19 cellular contexts compared by ENCODE assay signal in genomic region chr3:125185758-125186245, GRCh38. TPM values are rescaled to one million over a fixed set of nuclear protein-coding genes. Genes with fewer than 3 reads are reported as not detected.
DNase-seq lines count a peak whose midpoint lies in the region; ATAC-seq and TF ChIP-seq lines count a peak whose summit lies in the region.
"Had no signal": no experiment of that assay in that cellular context is flagged by ENCODE, and none has a peak within 500 bp of the region (broad histone marks: within the 10 kb centered on the region; RNA-seq: fewer than 3 reads in every experiment).

No MANE protein-coding gene starts in this region.

- H3K4me1 Mint-ChIP-seq in WTC11 (peaks cover 31% of the 10 kb centered on the region), Calu3 (ENCODE audit: low read depth, unreplicated experiment) (no peaks in the 10 kb centered on the region)
- H3K4me1 Mint-ChIP-seq: activated CD4-positive, alpha-beta T cell treated with anti-CD3 and anti-CD28 coated beads, Interleukin-2, amount 10 ng/mL, durations not matched to agents 7 days and 5 days; naive B cell had no signal

- H3K4me2 ChIP-seq in osteoblast (ENCODE audit: insufficient read depth, low read length), result peak overlapping the region; percentile 30

- H3K9me3 ChIP-seq in osteoblast (ENCODE audit: low read depth, low read length), result no peaks in the 10 kb centered on the region
- H3K9me3 ChIP-seq: ascending aorta, MG63, SJSA1 had no signal

- H3K27ac ChIP-seq in osteoblast (ENCODE audit: low read depth, low read length), result no peak overlapping the region
- no peak overlapping the region for H3K27ac ChIP-seq in caudate nucleus (ENCODE audit: low read depth, low read length)
- H3K27ac ChIP-seq: ascending aorta, coronary artery, SJSA1 had no signal

- H2AFZ ChIP-seq in osteoblast (ENCODE audit: low read length), result peak overlapping the region; percentile 21

- no peaks in the 10 kb centered on the region for H3K79me2 ChIP-seq in osteoblast (ENCODE audit: insufficient read depth, low read length)

- H3K27me3 ChIP-seq in osteoblast (ENCODE audit: insufficient read depth, low read length), result no peaks in the 10 kb centered on the region
- H3K27me3 ChIP-seq: ascending aorta, MG63, SJSA1 had no signal

- CTCF ChIA-PET in WTC11 (lab: Charles Lee) (no interaction called here), Calu3 (lab: Charles Lee) (no interaction called here)

- H3K4me3 ChIP-seq in osteoblast (ENCODE audit: insufficient read depth, low read length), result no peak overlapping the region
- H3K4me3 ChIP-seq: ascending aorta, coronary artery, lung, MG63, SJSA1 had no signal

- TF ChIP-seq CTCF in WTC11 (IDR thresholded peaks at IDR 0.05) (no peak), osteoblast (IDR thresholded peaks at IDR 0.05; ENCODE audit: extremely low read depth, low read depth, low read length) (no peak), Calu3 (IDR thresholded peaks at IDR 0.05; ENCODE audit: unreplicated experiment) (no peak)

- no peaks in the 10 kb centered on the region for H4K20me1 ChIP-seq in osteoblast (ENCODE audit: insufficient read depth, low read length)

- peaks cover 30% of the 10 kb centered on the region for H3K36me3 Mint-ChIP-seq in WTC11
- no peaks in the 10 kb centered on the region for H3K36me3 Mint-ChIP-seq in Calu3 (ENCODE audit: insufficient read depth, unreplicated experiment)
- H3K36me3 Mint-ChIP-seq: naive B cell had no signal

- H3K27me3 Mint-ChIP-seq in WTC11 (ENCODE audit: low read depth), result no peaks in the 10 kb centered on the region
- no peaks in the 10 kb centered on the region for H3K27me3 Mint-ChIP-seq in Calu3 (ENCODE audit: unreplicated experiment)
- H3K27me3 Mint-ChIP-seq: naive B cell had no signal

- DNase-seq in WTC11 (ENCODE audit: low spot score) (no peak), osteoblast (ENCODE audit: insufficient read length, low spot score, missing footprints) (no peak), Calu3 (no peak), caudate nucleus (lab: John Stamatoyannopoulos, UW) (no peak), HT-29 (ENCODE audit: low spot score) (no peak)
- DNase-seq: activated CD4-positive, alpha-beta T cell treated with anti-CD3 and anti-CD28 coated beads, Interleukin-2, amount 10 ng/mL, durations not matched to agents 7 days and 5 days; activated naive CD4-positive, alpha-beta T cell treated with anti-CD3 and anti-CD28 coated beads for 36 hours; MG63; naive B cell; NCI-H187; NCI-H510A; retina had no signal

- H3K27ac Mint-ChIP-seq in WTC11 (peak overlapping the region; percentile 28), Calu3 (ENCODE audit: unreplicated experiment) (no peak overlapping the region)
- H3K27ac Mint-ChIP-seq: activated CD4-positive, alpha-beta T cell treated with anti-CD3 and anti-CD28 coated beads, Interleukin-2, amount 10 ng/mL, durations not matched to agents 7 days and 5 days; activated naive CD4-positive, alpha-beta T cell treated with anti-CD3 and anti-CD28 coated beads for 36 hours had no signal

- H3K4me3 Mint-ChIP-seq in WTC11 (no peak overlapping the region), Calu3 (ENCODE audit: low read depth, unreplicated experiment) (no peak overlapping the region)
- H3K4me3 Mint-ChIP-seq: activated CD4-positive, alpha-beta T cell treated with anti-CD3 and anti-CD28 coated beads, Interleukin-2, amount 10 ng/mL, durations not matched to agents 7 days and 5 days; activated naive CD4-positive, alpha-beta T cell treated with anti-CD3 and anti-CD28 coated beads for 36 hours; naive B cell had no signal

- peaks cover 10% of the 10 kb centered on the region for H3K4me1 ChIP-seq in osteoblast (ENCODE audit: insufficient read depth, low read length)
- H3K4me1 ChIP-seq: ascending aorta, SJSA1 had no signal

- H3K9me3 Mint-ChIP-seq in WTC11 (peaks cover 12% of the 10 kb centered on the region), Calu3 (ENCODE audit: low read depth, unreplicated experiment) (no peaks in the 10 kb centered on the region)
- H3K9me3 Mint-ChIP-seq: activated CD4-positive, alpha-beta T cell treated with anti-CD3 and anti-CD28 coated beads, Interleukin-2, amount 10 ng/mL, durations not matched to agents 7 days and 5 days; activated naive CD4-positive, alpha-beta T cell treated with anti-CD3 and anti-CD28 coated beads for 36 hours had no signal

- intact Hi-C loops in Calu3 (cut with micrococcal nuclease; ENCODE audit: unreplicated experiment), result no loop called here

- ATAC-seq in GM18858 (IDR thresholded peaks at IDR 0.05; ENCODE audit: unreplicated experiment) (peak; percentile 7), HG02642 (IDR thresholded peaks at IDR 0.05; ENCODE audit: poor library complexity, unreplicated experiment) (peak; percentile 9), WTC11 (no peak), HG02970 (IDR thresholded peaks at IDR 0.05; ENCODE audit: low FRiP score, unreplicated experiment) (no peak)

- POLR2A ChIA-PET in WTC11 (lab: Charles Lee), result no interaction called here

- no peaks in the 10 kb centered on the region for H3K36me3 ChIP-seq in osteoblast (ENCODE audit: insufficient read depth, low read length)
- H3K36me3 ChIP-seq: ascending aorta, MG63, SJSA1 had no signal

- BruUV-seq in Calu3 (replicated peaks; lab: Mats Ljungman, UMichigan), result no TSS peak

TF ChIP-seq in WTC11, 78 proteins besides CTCF, POLR2A, EP300 and RAD21:
- TF ChIP-seq ZNF671 (CRISPR knock-in tag; IDR thresholded peaks at IDR 0.05) (no peak), ZNF425 (CRISPR knock-in tag; conservative IDR thresholded peaks at IDR 0.05) (no peak)

RNA-seq across cellular contexts. Expression of gene SLC12A8, which starts 26.7 kb away (rescaled TPM):
- 7.5 to 10.3 TPM (median 9.1 TPM) in 3 replicates for total RNA-seq in WTC11 (2021)
- 33.0 and 36.2 TPM in 2 replicates for total RNA-seq in osteoblast
- total RNA-seq in Calu3 (2022), result 15.5 and 16.8 TPM in 2 replicates
- 57.8 and 61.3 TPM in 2 replicates for total RNA-seq in HT-29 (2014; rRNA removed; shearing (Covaris generic))
- total RNA-seq: ascending aorta had no signal

Comparison
In these comparisons a context has a peak if more than half of its experiments do, and no peak if none do; other contexts are left out.
1. ATAC-seq: peak in GM18858 (single experiment) and HG02642 (single experiment); none in WTC11 (single experiment) and HG02970 (single experiment).